Comparison of ENCODE assay signal across 8 cellular contexts in genomic region chr19:58033741-58034475, GRCh38. TPM values are rescaled to one million over a fixed set of nuclear protein-coding genes. Genes with fewer than 3 reads are reported as not detected.
DNase-seq lines count a peak whose midpoint lies in the region; ATAC-seq and TF ChIP-seq lines count a peak whose summit lies in the region.

A gene with protein sequence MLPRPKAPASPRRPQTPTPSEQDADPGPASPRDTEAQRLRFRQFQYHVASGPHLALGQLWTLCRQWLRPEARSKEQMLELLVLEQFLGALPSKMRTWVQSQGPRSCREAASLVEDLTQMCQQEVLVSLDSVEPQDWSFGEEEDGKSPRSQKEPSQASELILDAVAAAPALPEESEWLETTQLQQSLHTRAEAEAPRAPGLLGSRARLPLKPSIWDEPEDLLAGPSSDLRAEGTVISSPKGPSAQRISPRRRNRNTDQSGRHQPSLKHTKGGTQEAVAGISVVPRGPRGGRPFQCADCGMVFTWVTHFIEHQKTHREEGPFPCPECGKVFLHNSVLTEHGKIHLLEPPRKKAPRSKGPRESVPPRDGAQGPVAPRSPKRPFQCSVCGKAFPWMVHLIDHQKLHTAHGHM (plus strand): TSS chr19:58034025. CDS start chr19:58037837, 3,812 bp downstream.

- TF ChIP-seq CTCF in glutamatergic neuron (IDR thresholded peaks at IDR 0.05; ENCODE audit: partially characterized antibody, unreplicated experiment) (no peak), uterus (IDR thresholded peaks at IDR 0.05) (no peak), Caco-2 (IDR thresholded peaks at IDR 0.05; ENCODE audit: insufficient read depth in 1 of 2, low read depth in 1 of 2, low read length in 1 of 2, severe bottlenecking in 1 of 2, unreplicated experiment in 1 of 2) (no peak), CD14-positive monocyte (IDR thresholded peaks at IDR 0.05) (no peak)

- no peak within 1 kb of the TSS for H3K27ac ChIP-seq in uterus

- ATAC-seq in GM21367 (IDR thresholded peaks at IDR 0.05; ENCODE audit: unreplicated experiment): no peak

- H3K9me3 Mint-ChIP-seq in activated T-cell treated with anti-CD3 and anti-CD28 coated beads, Interleukin-2, amount 50 U/mL, for 24 hours: peaks cover 34% of the 10 kb centered on the region
- H3K9me3 Mint-ChIP-seq in glutamatergic neuron (ENCODE audit: unreplicated experiment): peaks cover 8% of the 10 kb centered on the region
- peaks cover 40% of the 10 kb centered on the region for H3K9me3 Mint-ChIP-seq in Caco-2 (ENCODE audit: unreplicated experiment)
- peaks cover 40 to 91% (median 82%) of the 10 kb centered on the region in 7 donors for H3K9me3 Mint-ChIP-seq in CD14-positive monocyte

- peaks cover 29% of the 10 kb centered on the region for H3K27me3 Mint-ChIP-seq in activated T-cell treated with anti-CD3 and anti-CD28 coated beads, Interleukin-2, amount 50 U/mL, for 24 hours
- H3K27me3 Mint-ChIP-seq in glutamatergic neuron (ENCODE audit: unreplicated experiment) (peaks cover 9% of the 10 kb centered on the region), Caco-2 (ENCODE audit: insufficient read depth, unreplicated experiment) (no peaks in the 10 kb centered on the region), CD14-positive monocyte (ENCODE audit: low read depth in 3 of 3) (peaks cover 18 to 40% (median 32%) of the 10 kb centered on the region in 3 donors)

- H3K36me3 ChIP-seq in uterus (no peaks in the 10 kb centered on the region), Caco-2 (ENCODE audit: control insufficient read depth, insufficient read depth, low read length) (no peaks in the 10 kb centered on the region)

- CTCF ChIA-PET in Caco-2 (lab: Charles Lee): no interaction called here

- peak in 1 of 2 donors; percentile 60 for TF ChIP-seq POLR2A in uterus (IDR thresholded peaks at IDR 0.05)

- POLR2A ChIA-PET in Caco-2 (lab: Charles Lee): no interaction called here

- H3K4me1 ChIP-seq in uterus (no peaks in the 10 kb centered on the region), Caco-2 (no peaks in the 10 kb centered on the region)

- H3K36me3 Mint-ChIP-seq in activated T-cell treated with anti-CD3 and anti-CD28 coated beads, Interleukin-2, amount 50 U/mL, for 24 hours (ENCODE audit: low read depth): peaks cover 26% of the 10 kb centered on the region
- H3K36me3 Mint-ChIP-seq in glutamatergic neuron (ENCODE audit: unreplicated experiment): peaks cover 12% of the 10 kb centered on the region
- no peaks in the 10 kb centered on the region for H3K36me3 Mint-ChIP-seq in Caco-2 (ENCODE audit: insufficient read depth, unreplicated experiment)
- peaks cover 0 to 2% of the 10 kb centered on the region in 2 donors for H3K36me3 Mint-ChIP-seq in CD14-positive monocyte

- peak; percentile 86 for DNase-seq in KG1 (lab: John Stamatoyannopoulos, UW)
- DNase-seq in activated T-cell treated with anti-CD3 and anti-CD28 coated beads, Interleukin-2, amount 50 U/mL, for 24 hours: peak; percentile 32
- peak; percentile 99 for DNase-seq in glutamatergic neuron
- DNase-seq in non-pigmented ciliary epithelial cell (ENCODE audit: low read depth): peak; percentile 20
- peak; percentile 67 to 72 for DNase-seq in uterus
- DNase-seq in Caco-2: no peak
- DNase-seq in CD14-positive monocyte (ENCODE audit: low spot score): no peak

- intact Hi-C loops in uterus (cut with DNase I; ENCODE audit: low total_unique reads) (no loop called here), Caco-2 (cut with micrococcal nuclease; ENCODE audit: unreplicated experiment) (no loop called here), CD14-positive monocyte (cut with micrococcal nuclease) (no loop called here)

- no TSS peak for BruUV-seq in Caco-2 (replicated peaks; lab: Mats Ljungman, UMichigan)

- H3K9me3 ChIP-seq in uterus (peaks cover 0 to 4% of the 10 kb centered on the region in 2 donors), Caco-2 (peaks cover 16% of the 10 kb centered on the region; the same call in 1 of the 2 replicates)

- H3K4me1 Mint-ChIP-seq in activated T-cell treated with anti-CD3 and anti-CD28 coated beads, Interleukin-2, amount 50 U/mL, for 24 hours (ENCODE audit: low read depth): peaks cover 3% of the 10 kb centered on the region
- H3K4me1 Mint-ChIP-seq in glutamatergic neuron (ENCODE audit: low read depth, unreplicated experiment) (peaks cover 6% of the 10 kb centered on the region), Caco-2 (ENCODE audit: low read depth, unreplicated experiment) (no peaks in the 10 kb centered on the region), CD14-positive monocyte (peaks cover 2% of the 10 kb centered on the region)

- no peak within 1 kb of the TSS for H3K4me3 Mint-ChIP-seq in activated T-cell treated with anti-CD3 and anti-CD28 coated beads, Interleukin-2, amount 50 U/mL, for 24 hours
- H3K4me3 Mint-ChIP-seq in glutamatergic neuron (ENCODE audit: unreplicated experiment) (peak within 1 kb of the TSS; percentile 86), Caco-2 (ENCODE audit: unreplicated experiment) (no peak within 1 kb of the TSS), CD14-positive monocyte (peak within 1 kb of the TSS in 1 of 2 donors; percentile 73)

- H3K4me3 ChIP-seq in uterus (peak within 1 kb of the TSS; percentile 17 to 31), Caco-2 (ENCODE audit: low read depth, low read length) (no peak within 1 kb of the TSS)

- no peak within 1 kb of the TSS for H3K27ac Mint-ChIP-seq in activated T-cell treated with anti-CD3 and anti-CD28 coated beads, Interleukin-2, amount 50 U/mL, for 24 hours
- H3K27ac Mint-ChIP-seq in glutamatergic neuron (ENCODE audit: unreplicated experiment) (peak within 1 kb of the TSS; percentile 85), Caco-2 (ENCODE audit: unreplicated experiment) (no peak within 1 kb of the TSS), CD14-positive monocyte (peak within 1 kb of the TSS in 1 of 7 donors; percentile 3)

- H3K27me3 ChIP-seq in uterus (no peaks in the 10 kb centered on the region), Caco-2 (replicated peaks; ENCODE audit: control insufficient read depth, insufficient read depth, low read length) (no peaks in the 10 kb centered on the region)

RNA-seq across cellular contexts. Expression of the gene that starts here (rescaled TPM):
- total RNA-seq in glutamatergic neuron (ENCODE audit: unreplicated experiment): 7.7 TPM
- not detected for total RNA-seq in uterus
- total RNA-seq in Caco-2 (2022): not detected in 2 replicates
- not detected for polyA plus RNA-seq in CD14-positive monocyte

Comparison
In these comparisons a context has a peak if more than half of its experiments do, and no peak if none do; other contexts are left out.
1. Peak in DNase-seq and H3K4me3 ChIP-seq in uterus; RNA of the gene not detected or under 1 TPM.
2. DNase-seq: peak in KG1 (single experiment), activated T-cell treated with anti-CD3 and anti-CD28 coated beads, Interleukin-2, amount 50 U/mL, for 24 hours (single experiment), glutamatergic neuron (single experiment) and non-pigmented ciliary epithelial cell (single experiment); none in Caco-2 (0 of 2) and CD14-positive monocyte (single experiment).